14 cellular contexts compared by ENCODE assay signal in the genomic region with DNA sequence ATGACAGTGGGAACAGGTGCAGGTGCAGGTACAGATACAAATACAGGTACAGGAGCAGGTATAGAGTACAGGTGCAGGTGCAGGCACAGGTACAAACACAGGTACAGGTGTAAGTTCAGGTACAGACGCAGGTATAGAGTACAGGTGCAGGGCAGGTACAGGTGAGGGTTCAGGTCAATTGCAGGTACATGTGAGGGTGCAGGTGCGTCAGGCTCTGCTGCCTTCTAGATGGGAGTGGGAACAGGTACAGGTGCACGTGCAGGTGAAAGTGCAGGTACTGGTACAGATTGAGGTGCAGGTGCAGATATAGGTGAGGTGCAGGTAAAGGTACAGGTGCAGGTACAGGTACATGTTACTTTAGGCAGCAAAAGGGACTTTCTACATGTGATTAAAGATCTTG.
DNase-seq lines count a peak whose midpoint lies in the region; TF ChIP-seq lines count a peak whose summit lies in the region.
"Had no signal": no experiment of that assay in that cellular context is flagged by ENCODE, and none has a peak within 500 bp of the region (broad histone marks: within the 10 kb centered on the region; RNA-seq: fewer than 3 reads in every experiment).

No MANE protein-coding gene starts in this region.

- H3K9ac ChIP-seq in endodermal cell (ENCODE audit: extremely low read depth, low read length, poor library complexity, severe bottlenecking), result no peak overlapping the region
- H3K9ac ChIP-seq: GM23248 had no signal

- H3K36me3 ChIP-seq in HEK293 (ENCODE audit: control insufficient read depth in 2 of 2, insufficient read depth in 1 of 2, low read length in 2 of 2), result no peaks in the 10 kb centered on the region
- H3K36me3 ChIP-seq in endodermal cell (ENCODE audit: control insufficient read depth, insufficient read depth, low read length), result no peaks in the 10 kb centered on the region
- H3K36me3 ChIP-seq: HAP-1 had no signal

- H3K9me3 Mint-ChIP-seq in endodermal cell (no peaks in the 10 kb centered on the region), osteocyte (ENCODE audit: unreplicated experiment) (no peaks in the 10 kb centered on the region), Calu3 (ENCODE audit: low read depth, unreplicated experiment) (peaks cover 3% of the 10 kb centered on the region)
- H3K9me3 Mint-ChIP-seq: CD4-positive, alpha-beta T cell had no signal

- CTCF ChIA-PET in HEK293 (lab: Yijun Ruan, JAX), result no interaction called here
- CTCF ChIA-PET in Calu3 (lab: Charles Lee), result no interaction called here

- no peak overlapping the region for H3K27ac Mint-ChIP-seq in endodermal cell
- no peak overlapping the region for H3K27ac Mint-ChIP-seq in osteocyte (ENCODE audit: unreplicated experiment)
- H3K27ac Mint-ChIP-seq in Calu3 (ENCODE audit: unreplicated experiment), result no peak overlapping the region
- H3K27ac Mint-ChIP-seq: B cell; CD4-positive, alpha-beta T cell had no signal

- POLR2A ChIA-PET in HEK293 (lab: Yijun Ruan, JAX), result no interaction called here

- H3K27me3 Mint-ChIP-seq in endodermal cell (ENCODE audit: insufficient read depth) (peaks cover 8% of the 10 kb centered on the region), osteocyte (ENCODE audit: unreplicated experiment) (peaks cover 19% of the 10 kb centered on the region), Calu3 (ENCODE audit: unreplicated experiment) (no peaks in the 10 kb centered on the region)

- H3K4me1 ChIP-seq in HEK293 (ENCODE audit: control insufficient read depth, insufficient read depth, low read length), result no peaks in the 10 kb centered on the region
- H3K4me1 ChIP-seq in endodermal cell (ENCODE audit: control insufficient read depth, insufficient read depth, low read length), result no peaks in the 10 kb centered on the region
- H3K4me1 ChIP-seq: HAP-1 had no signal

- no TSS peak for BruUV-seq in Calu3 (replicated peaks; lab: Mats Ljungman, UMichigan)

- peak; percentile 30 for DNase-seq in endodermal cell
- DNase-seq in osteocyte (ENCODE audit: extremely low spot score, unreplicated experiment), result peak; percentile 40
- peak; percentile 20 for DNase-seq in ureter (ENCODE audit: low spot score)
- DNase-seq in NCI-H1930 (lab: John Stamatoyannopoulos, UW), result no peak
- no peak for DNase-seq in MV-4-11 (lab: John Stamatoyannopoulos, UW)
- DNase-seq in Calu3, result no peak
- DNase-seq: C1 segment of cervical spinal cord; CD4-positive, alpha-beta T cell; DMS79; GM23248 had no signal

- 74 to 89% methylated on average over 2 to 3 of the region's 3 CpGs for WGBS in endodermal cell (ENCODE audit: insufficient coverage in 1 of 2, insufficient read length in 1 of 2), 2 experiments

- H3K9me3 ChIP-seq in HEK293 (ENCODE audit: control insufficient read depth, insufficient read depth, low read depth, low read length) (no peaks in the 10 kb centered on the region), endodermal cell (ENCODE audit: control insufficient read depth, low read length) (no peaks in the 10 kb centered on the region)

- H3K4me3 Mint-ChIP-seq in endodermal cell (no peak overlapping the region), osteocyte (ENCODE audit: unreplicated experiment) (no peak overlapping the region), Calu3 (ENCODE audit: low read depth, unreplicated experiment) (no peak overlapping the region)
- H3K4me3 Mint-ChIP-seq: B cell; CD4-positive, alpha-beta T cell had no signal

- H3K27ac ChIP-seq in HEK293 (ENCODE audit: extremely low read depth, low read depth, low read length) (no peak overlapping the region), endodermal cell (ENCODE audit: low read depth, low read length) (no peak overlapping the region)
- H3K27ac ChIP-seq: GM23248 had no signal

- H3K4me1 Mint-ChIP-seq in endodermal cell, result peaks cover 5% of the 10 kb centered on the region
- H3K4me1 Mint-ChIP-seq in osteocyte (ENCODE audit: unreplicated experiment), result no peaks in the 10 kb centered on the region
- no peaks in the 10 kb centered on the region for H3K4me1 Mint-ChIP-seq in Calu3 (ENCODE audit: low read depth, unreplicated experiment)
- H3K4me1 Mint-ChIP-seq: B cell had no signal

- TF ChIP-seq CTCF in HEK293 (tag by site-specific recombination; IDR thresholded peaks at IDR 0.05) (no peak), endodermal cell (conservative IDR thresholded peaks at IDR 0.05) (no peak), osteocyte (IDR thresholded peaks at IDR 0.05) (no peak), Calu3 (IDR thresholded peaks at IDR 0.05; ENCODE audit: unreplicated experiment) (no peak)

- no peaks in the 10 kb centered on the region for H3K36me3 Mint-ChIP-seq in endodermal cell (ENCODE audit: low read depth)
- H3K36me3 Mint-ChIP-seq in osteocyte (ENCODE audit: unreplicated experiment), result no peaks in the 10 kb centered on the region
- no peaks in the 10 kb centered on the region for H3K36me3 Mint-ChIP-seq in Calu3 (ENCODE audit: insufficient read depth, unreplicated experiment)

- intact Hi-C loops in Calu3 (cut with micrococcal nuclease; ENCODE audit: unreplicated experiment), result no loop called here

- H3K27me3 ChIP-seq in endodermal cell (ENCODE audit: control insufficient read depth, insufficient read depth, low read length, poor library complexity, severe bottlenecking), result no peaks in the 10 kb centered on the region

- H3K4me3 ChIP-seq in HEK293 (ENCODE audit: low read depth, low read length) (no peak overlapping the region), endodermal cell (ENCODE audit: low read length) (no peak overlapping the region)
- H3K4me3 ChIP-seq: GM12878, GM23248, HAP-1 had no signal

TF ChIP-seq in HEK293, 187 proteins besides CTCF, POLR2A, EP300 and RAD21:
- peak; percentile 98 for TF ChIP-seq ZEB2 (tag by site-specific recombination; IDR thresholded peaks at IDR 0.05)
- no peak for TF ChIP-seq ZNF654 (tag by site-specific recombination; IDR thresholded peaks at IDR 0.05; ENCODE audit: low read depth)
- TF ChIP-seq ZNF473 (tag by site-specific recombination; IDR thresholded peaks at IDR 0.05), result no peak

Comparison
In these comparisons a context has a peak if more than half of its experiments do, and no peak if none do; other contexts are left out.
1. DNase-seq: peak in endodermal cell (single experiment), osteocyte (single experiment) and ureter (single experiment); none in NCI-H1930 (0 of 2), MV-4-11 (single experiment) and Calu3 (single experiment).